Comparison of ENCODE assay signal across 1 cellular context in genomic region chr13:44919103-44919804, GRCh38.
TF ChIP-seq lines count a peak whose summit lies in the region.

No MANE protein-coding gene starts in this region.

TF ChIP-seq in HCT116, 20 proteins besides CTCF, POLR2A, EP300 and RAD21 (continued from another document):
- TF ChIP-seq, protein P1, sequence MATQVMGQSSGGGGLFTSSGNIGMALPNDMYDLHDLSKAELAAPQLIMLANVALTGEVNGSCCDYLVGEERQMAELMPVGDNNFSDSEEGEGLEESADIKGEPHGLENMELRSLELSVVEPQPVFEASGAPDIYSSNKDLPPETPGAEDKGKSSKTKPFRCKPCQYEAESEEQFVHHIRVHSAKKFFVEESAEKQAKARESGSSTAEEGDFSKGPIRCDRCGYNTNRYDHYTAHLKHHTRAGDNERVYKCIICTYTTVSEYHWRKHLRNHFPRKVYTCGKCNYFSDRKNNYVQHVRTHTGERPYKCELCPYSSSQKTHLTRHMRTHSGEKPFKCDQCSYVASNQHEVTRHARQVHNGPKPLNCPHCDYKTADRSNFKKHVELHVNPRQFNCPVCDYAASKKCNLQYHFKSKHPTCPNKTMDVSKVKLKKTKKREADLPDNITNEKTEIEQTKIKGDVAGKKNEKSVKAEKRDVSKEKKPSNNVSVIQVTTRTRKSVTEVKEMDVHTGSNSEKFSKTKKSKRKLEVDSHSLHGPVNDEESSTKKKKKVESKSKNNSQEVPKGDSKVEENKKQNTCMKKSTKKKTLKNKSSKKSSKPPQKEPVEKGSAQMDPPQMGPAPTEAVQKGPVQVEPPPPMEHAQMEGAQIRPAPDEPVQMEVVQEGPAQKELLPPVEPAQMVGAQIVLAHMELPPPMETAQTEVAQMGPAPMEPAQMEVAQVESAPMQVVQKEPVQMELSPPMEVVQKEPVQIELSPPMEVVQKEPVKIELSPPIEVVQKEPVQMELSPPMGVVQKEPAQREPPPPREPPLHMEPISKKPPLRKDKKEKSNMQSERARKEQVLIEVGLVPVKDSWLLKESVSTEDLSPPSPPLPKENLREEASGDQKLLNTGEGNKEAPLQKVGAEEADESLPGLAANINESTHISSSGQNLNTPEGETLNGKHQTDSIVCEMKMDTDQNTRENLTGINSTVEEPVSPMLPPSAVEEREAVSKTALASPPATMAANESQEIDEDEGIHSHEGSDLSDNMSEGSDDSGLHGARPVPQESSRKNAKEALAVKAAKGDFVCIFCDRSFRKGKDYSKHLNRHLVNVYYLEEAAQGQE (IDR thresholded peaks at IDR 0.05; ENCODE audit: low read depth) = no peak
- TF ChIP-seq ATF3 (IDR thresholded peaks at IDR 0.05) (no peak), ELF1 (IDR thresholded peaks at IDR 0.05; ENCODE audit: borderline replicate concordance, low read depth) (no peak), EZH2 (IDR thresholded peaks at IDR 0.05) (no peak), YY1 (IDR thresholded peaks at IDR 0.05; ENCODE audit: extremely low read depth, insufficient replicate concordance, low read depth, low read length) (no peak), SRF (IDR thresholded peaks at IDR 0.05; ENCODE audit: low read depth) (no peak), ZFX (IDR thresholded peaks at IDR 0.05) (no peak), SP1 (IDR thresholded peaks at IDR 0.05; ENCODE audit: low read depth) (no peak), SIN3A (IDR thresholded peaks at IDR 0.05; ENCODE audit: low read depth) (no peak), CBX3 (IDR thresholded peaks at IDR 0.05; ENCODE audit: low read depth) (no peak), FOSL1 (IDR thresholded peaks at IDR 0.05; ENCODE audit: low read depth) (no peak), CEBPB (IDR thresholded peaks at IDR 0.05; ENCODE audit: low read depth) (no peak), TCF7L2 (IDR thresholded peaks at IDR 0.05; ENCODE audit: borderline replicate concordance, extremely low read depth, insufficient read depth, insufficient read length) (no peak)
